ENCODE assay signal across 8 cellular contexts in genomic region chr14:20469242-20469889, GRCh38. TPM values are rescaled to one million over a fixed set of nuclear protein-coding genes. Genes with fewer than 3 reads are reported as not detected.
DNase-seq lines count a peak whose midpoint lies in the region; ATAC-seq and TF ChIP-seq lines count a peak whose summit lies in the region.

Gene PNP (plus strand): TSS chr14:20469406. CDS start chr14:20469525, 119 bp downstream.

- ATAC-seq in HG03457 (IDR thresholded peaks at IDR 0.05; ENCODE audit: unreplicated experiment) = peak; percentile 87
- ATAC-seq in activated CD4-positive, alpha-beta T cell treated with anti-CD3 and anti-CD28 coated beads for 36 hours = peak; percentile 93

- CTCF ChIA-PET in BJ (lab: Yijun Ruan, JAX) = interaction anchor here (0.8 to 1.0 kb wide), 2 partner anchors 49 to 222 kb away, joined by 3 read pairs; no protein-coding TSS in a partner anchor
- CTCF ChIA-PET in activated CD4-positive, alpha-beta T cell treated with anti-CD3 and anti-CD28 coated beads for 36 hours (lab: Charles Lee) = interaction anchor here (0.6 to 1.9 kb wide), 10 partner anchors 8 to 140 kb away, joined by 3 to 10 read pairs (median 4); partner anchors contain the start of genes PARP2 and PIP4P1

- peak; percentile 32 for DNase-seq in BJ (ENCODE audit: low read depth)
- DNase-seq in GM19240 (ENCODE audit: insufficient read length, low spot score) = peak; percentile 70
- peak; percentile 95 to 99 for DNase-seq in NCI-H524 (lab: John Stamatoyannopoulos, UW)
- DNase-seq in activated CD4-positive, alpha-beta T cell treated with anti-CD3 and anti-CD28 coated beads for 36 hours = peak; percentile 93
- DNase-seq in chondrocyte (ENCODE audit: low spot score) = no peak
- peak; percentile 93 for DNase-seq in kidney tubule cell (ENCODE audit: low spot score)
- DNase-seq in stimulated activated CD4-positive, alpha-beta T cell treated with anti-CD3 and anti-CD28 coated beads, Interleukin-1b, Interleukin-23, amount 100 ng/mL, for 24 hours (ENCODE audit: low read depth in 4 of 4, low spot score in 1 of 4) = peak; percentile 70 to 86 (median 76)

- peaks cover 37% of the 10 kb centered on the region for H3K4me1 Mint-ChIP-seq in activated CD4-positive, alpha-beta T cell treated with anti-CD3 and anti-CD28 coated beads for 36 hours
- H3K4me1 Mint-ChIP-seq in chondrocyte (ENCODE audit: low read depth) = peaks cover 26% of the 10 kb centered on the region

- peaks cover 1% of the 10 kb centered on the region; the same call in 1 of the 2 replicates for H3K27me3 ChIP-seq in BJ (ENCODE audit: control insufficient read depth, insufficient read depth, low read length)

- TF ChIP-seq CTCF in BJ (IDR thresholded peaks at IDR 0.05; ENCODE audit: insufficient read depth, low read depth, low read length) = no peak
- TF ChIP-seq CTCF in chondrocyte (IDR thresholded peaks at IDR 0.05) = no peak

- peak within 1 kb of the TSS; percentile 70 for H3K4me3 ChIP-seq in BJ (ENCODE audit: low read depth, low read length)

- H3K36me3 ChIP-seq in BJ (ENCODE audit: control insufficient read depth, insufficient read depth, low read length) = no peaks in the 10 kb centered on the region

- H3K27me3 Mint-ChIP-seq in activated CD4-positive, alpha-beta T cell treated with anti-CD3 and anti-CD28 coated beads for 36 hours = no peaks in the 10 kb centered on the region
- H3K27me3 Mint-ChIP-seq in chondrocyte (ENCODE audit: low read depth) = peaks cover 3% of the 10 kb centered on the region

- H3K36me3 Mint-ChIP-seq in activated CD4-positive, alpha-beta T cell treated with anti-CD3 and anti-CD28 coated beads for 36 hours (ENCODE audit: low read depth) = peaks cover 43% of the 10 kb centered on the region
- H3K36me3 Mint-ChIP-seq in chondrocyte (ENCODE audit: low read depth) = peaks cover 13% of the 10 kb centered on the region

- H3K9me3 Mint-ChIP-seq in activated CD4-positive, alpha-beta T cell treated with anti-CD3 and anti-CD28 coated beads for 36 hours (ENCODE audit: low read depth) = no peaks in the 10 kb centered on the region
- no peaks in the 10 kb centered on the region for H3K9me3 Mint-ChIP-seq in chondrocyte (ENCODE audit: low read depth)

- H3K4me3 Mint-ChIP-seq in activated CD4-positive, alpha-beta T cell treated with anti-CD3 and anti-CD28 coated beads for 36 hours = peak within 1 kb of the TSS; percentile 91
- H3K4me3 Mint-ChIP-seq in chondrocyte (ENCODE audit: unreplicated experiment) = peak within 1 kb of the TSS; percentile 99

- peak within 1 kb of the TSS; percentile 97 for H3K27ac Mint-ChIP-seq in activated CD4-positive, alpha-beta T cell treated with anti-CD3 and anti-CD28 coated beads for 36 hours
- peak within 1 kb of the TSS; percentile 98 for H3K27ac Mint-ChIP-seq in chondrocyte (ENCODE audit: unreplicated experiment)

- intact Hi-C loops in activated CD4-positive, alpha-beta T cell treated with anti-CD3 and anti-CD28 coated beads for 36 hours (cut with DNase I, micrococcal nuclease) = loop anchor here (1.0 to 5.0 kb wide), 7 partner anchors 8 to 144 kb away; partner anchors contain the start of genes APEX1 (in 2 of the 2), PARP2 (in 2 of the 2), PIP4P1 (in 2 of the 2) and OSGEP (in 1 of the 2)

- POLR2A ChIA-PET in BJ (lab: Charles Lee) = interaction anchor here (0.7 to 1.1 kb wide), 3 partner anchors 8 to 126 kb away, joined by 3 to 5 read pairs (median 3); partner anchors contain the start of genes PARP2 and PIP4P1
- POLR2A ChIA-PET in activated CD4-positive, alpha-beta T cell treated with anti-CD3 and anti-CD28 coated beads for 36 hours (lab: Charles Lee) = interaction anchor here (0.6 to 3.0 kb wide), 11 partner anchors 8 to 647 kb away, joined by 3 to 48 read pairs (median 5); partner anchors contain the start of genes APEX1, OSGEP, PARP2 and PIP4P1

RNA-seq across cellular contexts. Expression of gene PNP, which starts in this region (rescaled TPM):
- polyA plus RNA-seq in BJ (2011; rRNA removed) = 18.4 and 21.4 TPM in 2 replicates
- 6.2 and 11.1 TPM in 2 replicates for polyA minus RNA-seq in BJ (2011; rRNA and poly(A)+ RNA removed)
- total RNA-seq in activated CD4-positive, alpha-beta T cell treated with anti-CD3 and anti-CD28 coated beads for 36 hours = 100 to 1,000 TPM; 160 to 164 TPM
- 25.0 to 34.8 TPM (median 26.7 TPM) in 3 replicates for total RNA-seq in chondrocyte
